ENCODE assay signal across 18 cellular contexts in the genomic region with DNA sequence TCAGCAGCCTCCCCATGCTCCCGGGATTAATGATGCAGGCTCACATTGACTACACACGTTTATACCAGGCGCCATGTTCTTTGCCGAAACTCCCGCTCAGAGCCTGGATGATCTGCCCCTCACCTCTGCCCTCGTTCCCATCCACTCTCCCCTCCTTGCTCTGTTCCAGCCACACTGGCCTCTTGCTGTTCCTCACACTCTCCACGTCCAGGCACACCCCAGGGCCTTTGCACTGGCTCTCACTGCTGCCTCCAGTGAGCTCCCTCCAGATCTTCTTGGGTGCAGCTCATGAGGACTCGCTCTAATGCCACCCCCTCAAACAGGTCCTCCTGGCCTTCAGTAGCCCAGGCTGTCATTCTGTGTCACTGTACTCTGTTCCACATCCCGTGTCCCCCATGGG. TPM values are rescaled to one million over a fixed set of nuclear protein-coding genes. Genes with fewer than 3 reads are reported as not detected.
DNase-seq lines count a peak whose midpoint lies in the region; ATAC-seq and TF ChIP-seq lines count a peak whose summit lies in the region.
"Had no signal": no experiment of that assay in that cellular context is flagged by ENCODE, and none has a peak within 500 bp of the region (broad histone marks: within the 10 kb centered on the region; RNA-seq: fewer than 3 reads in every experiment).

No MANE protein-coding gene starts in this region.

- H3K36me3 Mint-ChIP-seq in HFFc6 (ENCODE audit: low read depth): peaks cover 29% of the 10 kb centered on the region
- H3K36me3 Mint-ChIP-seq in central memory CD8-positive, alpha-beta T cell (ENCODE audit: insufficient read depth): peaks cover 6% of the 10 kb centered on the region
- H3K36me3 Mint-ChIP-seq in activated CD8-positive, alpha-beta T cell treated with anti-CD3 and anti-CD28 coated beads, Interleukin-2, amount 10 ng/mL, durations not matched to agents 7 days and 5 days (ENCODE audit: low read depth): peaks cover 4% of the 10 kb centered on the region
- peaks cover 4% of the 10 kb centered on the region for H3K36me3 Mint-ChIP-seq in activated CD8-positive, alpha-beta memory T cell treated with anti-CD3 and anti-CD28 coated beads, Interleukin-2, amount 10 ng/mL, durations not matched to agents 7 days and 5 days

- 87 to 92% (median 88%) methylated on average over 9 of the region's 9 CpGs for whole genome bisulfite sequencing in psoas muscle, 3 donors

- DNase-seq in HFFc6 (no peak), left ventricle myocardium superior (peak; percentile 38), psoas muscle (no peak), posterior vena cava (ENCODE audit: low spot score) (no peak)
- no peak for DNase-seq in central memory CD8-positive, alpha-beta T cell (ENCODE audit: low spot score in 2 of 2)
- DNase-seq in activated CD8-positive, alpha-beta T cell treated with anti-CD3 and anti-CD28 coated beads, Interleukin-2, amount 10 ng/mL, durations not matched to agents 7 days and 5 days: no peak
- DNase-seq in activated CD8-positive, alpha-beta memory T cell treated with anti-CD3 and anti-CD28 coated beads, Interleukin-2, amount 10 ng/mL, durations not matched to agents 7 days and 5 days: no peak
- DNase-seq: CD4-positive, CD25-positive, alpha-beta regulatory T cell; DMS79; GOT3; KG1; NCI-H1092; NCI-H2107; NCI-H345; NCI-H526 treated with DMSO at 0.1 percent for 48 hours; RPMI8226 had no signal

- H3K27me3 Mint-ChIP-seq in HFFc6 (ENCODE audit: insufficient read depth): peaks cover 6% of the 10 kb centered on the region
- no peaks in the 10 kb centered on the region for H3K27me3 Mint-ChIP-seq in central memory CD8-positive, alpha-beta T cell
- no peaks in the 10 kb centered on the region for H3K27me3 Mint-ChIP-seq in activated CD8-positive, alpha-beta T cell treated with anti-CD3 and anti-CD28 coated beads, Interleukin-2, amount 10 ng/mL, durations not matched to agents 7 days and 5 days (ENCODE audit: low read depth)
- no peaks in the 10 kb centered on the region for H3K27me3 Mint-ChIP-seq in activated CD8-positive, alpha-beta memory T cell treated with anti-CD3 and anti-CD28 coated beads, Interleukin-2, amount 10 ng/mL, durations not matched to agents 7 days and 5 days
- H3K27me3 Mint-ChIP-seq: CD4-positive, CD25-positive, alpha-beta regulatory T cell had no signal

- peak overlapping the region; percentile 15; the same call in 1 of the 2 replicates for H3K27ac Mint-ChIP-seq in HFFc6
- peak overlapping the region; percentile 36 for H3K27ac Mint-ChIP-seq in central memory CD8-positive, alpha-beta T cell (ENCODE audit: low read depth)
- no peak overlapping the region for H3K27ac Mint-ChIP-seq in activated CD8-positive, alpha-beta T cell treated with anti-CD3 and anti-CD28 coated beads, Interleukin-2, amount 10 ng/mL, durations not matched to agents 7 days and 5 days
- no peak overlapping the region for H3K27ac Mint-ChIP-seq in activated CD8-positive, alpha-beta memory T cell treated with anti-CD3 and anti-CD28 coated beads, Interleukin-2, amount 10 ng/mL, durations not matched to agents 7 days and 5 days
- H3K27ac Mint-ChIP-seq: CD4-positive, CD25-positive, alpha-beta regulatory T cell had no signal

- TF ChIP-seq CTCF in HFFc6 (IDR thresholded peaks at IDR 0.05) (no peak), psoas muscle (IDR thresholded peaks at IDR 0.05) (no peak)

- peaks cover 7% of the 10 kb centered on the region; the same call in 1 of the 2 replicates for H3K9me3 Mint-ChIP-seq in HFFc6
- H3K9me3 Mint-ChIP-seq in central memory CD8-positive, alpha-beta T cell: peaks cover 4% of the 10 kb centered on the region
- no peaks in the 10 kb centered on the region for H3K9me3 Mint-ChIP-seq in activated CD8-positive, alpha-beta T cell treated with anti-CD3 and anti-CD28 coated beads, Interleukin-2, amount 10 ng/mL, durations not matched to agents 7 days and 5 days (ENCODE audit: insufficient read depth)
- peaks cover 4% of the 10 kb centered on the region for H3K9me3 Mint-ChIP-seq in activated CD8-positive, alpha-beta memory T cell treated with anti-CD3 and anti-CD28 coated beads, Interleukin-2, amount 10 ng/mL, durations not matched to agents 7 days and 5 days (ENCODE audit: low read depth)

- H3K4me1 Mint-ChIP-seq in HFFc6 (ENCODE audit: low read depth): peaks cover 16% of the 10 kb centered on the region
- H3K4me1 Mint-ChIP-seq in central memory CD8-positive, alpha-beta T cell: no peaks in the 10 kb centered on the region
- H3K4me1 Mint-ChIP-seq in activated CD8-positive, alpha-beta T cell treated with anti-CD3 and anti-CD28 coated beads, Interleukin-2, amount 10 ng/mL, durations not matched to agents 7 days and 5 days (ENCODE audit: low read depth): peaks cover 5% of the 10 kb centered on the region
- H3K4me1 Mint-ChIP-seq in activated CD8-positive, alpha-beta memory T cell treated with anti-CD3 and anti-CD28 coated beads, Interleukin-2, amount 10 ng/mL, durations not matched to agents 7 days and 5 days: peaks cover under 1% of the 10 kb centered on the region

- intact Hi-C loops in left ventricle myocardium superior (cut with micrococcal nuclease) (no loop called here), psoas muscle (cut with DNase I) (no loop called here), posterior vena cava (cut with DNase I) (no loop called here)

- POLR2A ChIA-PET in activated CD8-positive, alpha-beta T cell treated with anti-CD3 and anti-CD28 coated beads, Interleukin-2, amount 10 ng/mL, durations not matched to agents 7 days and 5 days (lab: Charles Lee): no interaction called here

- H3K9me3 ChIP-seq in psoas muscle: peaks cover 4% of the 10 kb centered on the region

- ATAC-seq in central memory CD8-positive, alpha-beta T cell (replicated peaks; ENCODE audit: extremely low read depth, poor library complexity, severe bottlenecking): no peak
- no peak for ATAC-seq in left ventricle myocardium superior
- ATAC-seq in psoas muscle: peak in 2 of 4 donors; percentile 3 to 27
- ATAC-seq in activated CD8-positive, alpha-beta T cell treated with anti-CD3 and anti-CD28 coated beads, Interleukin-2, amount 10 ng/mL, durations not matched to agents 7 days and 5 days: no peak
- ATAC-seq in activated CD8-positive, alpha-beta memory T cell treated with anti-CD3 and anti-CD28 coated beads, Interleukin-2, amount 10 ng/mL, durations not matched to agents 7 days and 5 days: no peak
- no peak for ATAC-seq in HG03521 (IDR thresholded peaks at IDR 0.05; ENCODE audit: unreplicated experiment)
- ATAC-seq: A549 had no signal

- H3K36me3 ChIP-seq in psoas muscle (ENCODE audit: insufficient read depth in 1 of 2, low read depth in 1 of 2): peaks cover 3 to 19% of the 10 kb centered on the region in 2 donors

- no peaks in the 10 kb centered on the region for H3K4me1 ChIP-seq in psoas muscle
- H3K4me1 ChIP-seq: A549 had no signal

- CTCF ChIA-PET in activated CD8-positive, alpha-beta T cell treated with anti-CD3 and anti-CD28 coated beads, Interleukin-2, amount 10 ng/mL, durations not matched to agents 7 days and 5 days (lab: Charles Lee): no interaction called here
- CTCF ChIA-PET in activated CD8-positive, alpha-beta memory T cell treated with anti-CD3 and anti-CD28 coated beads, Interleukin-2, amount 10 ng/mL, durations not matched to agents 7 days and 5 days (lab: Charles Lee): no interaction called here

- no peak overlapping the region for H3K4me3 ChIP-seq in psoas muscle
- H3K4me3 ChIP-seq: A549 had no signal

- no peak overlapping the region for H3K4me3 Mint-ChIP-seq in HFFc6
- no peak overlapping the region for H3K4me3 Mint-ChIP-seq in central memory CD8-positive, alpha-beta T cell
- H3K4me3 Mint-ChIP-seq in activated CD8-positive, alpha-beta T cell treated with anti-CD3 and anti-CD28 coated beads, Interleukin-2, amount 10 ng/mL, durations not matched to agents 7 days and 5 days: no peak overlapping the region
- H3K4me3 Mint-ChIP-seq in activated CD8-positive, alpha-beta memory T cell treated with anti-CD3 and anti-CD28 coated beads, Interleukin-2, amount 10 ng/mL, durations not matched to agents 7 days and 5 days: no peak overlapping the region
- H3K4me3 Mint-ChIP-seq: CD4-positive, CD25-positive, alpha-beta regulatory T cell had no signal

- no peaks in the 10 kb centered on the region for H3K27me3 ChIP-seq in psoas muscle (ENCODE audit: insufficient read depth in 3 of 3, low read length in 2 of 3)

- peak overlapping the region; percentile 36 for H3K27ac ChIP-seq in psoas muscle
- H3K27ac ChIP-seq: A549 had no signal

RNA-seq across cellular contexts. Expression of gene DPF1, which starts 39.2 kb away (rescaled TPM):
- 1 to 10 TPM; 3.3 to 6.6 (median 5.7) TPM for total RNA-seq in HFFc6 (2021; fragmentation: NEBNext Ultra II Directional; extraction: Animal tissue kit (Norgen Biotek cat#: 25700))
- 0.40 TPM for total RNA-seq in left ventricle myocardium superior
- total RNA-seq in psoas muscle: not detected
- under 1 TPM; 0.07 to 0.17 (median 0.16) TPM for polyA plus RNA-seq in psoas muscle
- under 1 TPM; 0.16 to 0.29 TPM for total RNA-seq in activated CD8-positive, alpha-beta T cell treated with anti-CD3 and anti-CD28 coated beads, Interleukin-2, amount 10 ng/mL, durations not matched to agents 7 days and 5 days
- total RNA-seq in activated CD8-positive, alpha-beta memory T cell treated with anti-CD3 and anti-CD28 coated beads, Interleukin-2, amount 10 ng/mL, durations not matched to agents 7 days and 5 days: under 1 TPM in 1 of 2 experiments, not detected in 1; 0.47 TPM
- total RNA-seq in posterior vena cava: under 1 TPM; 0.14 to 0.65 TPM
- total RNA-seq: CD4-positive, CD25-positive, alpha-beta regulatory T cell had no signal
- polyA plus RNA-seq: CD4-positive, CD25-positive, alpha-beta regulatory T cell had no signal

Comparison
In these comparisons a context has a peak if more than half of its experiments do, and no peak if none do; other contexts are left out.
1. H3K27ac Mint-ChIP-seq: peak in HFFc6 (single experiment) and central memory CD8-positive, alpha-beta T cell (single experiment); none in activated CD8-positive, alpha-beta T cell treated with anti-CD3 and anti-CD28 coated beads, Interleukin-2, amount 10 ng/mL, durations not matched to agents 7 days and 5 days (single experiment) and activated CD8-positive, alpha-beta memory T cell treated with anti-CD3 and anti-CD28 coated beads, Interleukin-2, amount 10 ng/mL, durations not matched to agents 7 days and 5 days (single experiment).